12 cellular contexts compared by ENCODE assay signal in the genomic region with DNA sequence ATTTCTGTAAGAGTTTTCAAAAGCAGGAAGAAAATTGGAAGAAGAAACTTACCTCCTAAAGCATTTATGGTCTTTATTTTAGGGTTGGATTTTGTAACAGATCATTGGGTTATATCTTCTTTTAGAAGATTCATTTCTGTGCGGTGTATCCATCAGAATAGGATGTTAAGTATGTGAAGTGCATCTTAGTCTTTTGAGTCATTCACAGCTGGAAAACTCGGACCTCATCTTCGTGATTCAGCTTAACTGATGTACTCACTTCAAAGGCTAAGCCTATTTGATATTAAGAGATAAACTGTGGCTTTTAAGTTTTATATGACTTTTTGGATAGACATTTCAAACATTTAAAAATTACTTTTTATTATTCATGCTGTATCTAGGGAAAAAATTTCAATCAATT. TPM values are rescaled to one million over a fixed set of nuclear protein-coding genes. Genes with fewer than 3 reads are reported as not detected.
DNase-seq lines count a peak whose midpoint lies in the region; ATAC-seq and TF ChIP-seq lines count a peak whose summit lies in the region.
"Had no signal": no experiment of that assay in that cellular context is flagged by ENCODE, and none has a peak within 500 bp of the region (broad histone marks: within the 10 kb centered on the region; RNA-seq: fewer than 3 reads in every experiment).

No MANE protein-coding gene starts in this region.

- TF ChIP-seq EP300 in stomach (IDR thresholded peaks at IDR 0.05) = no peak

- H3K9me3 ChIP-seq in cardiac muscle cell (ENCODE audit: low read depth) (no peaks in the 10 kb centered on the region), stomach (no peaks in the 10 kb centered on the region), Peyer's patch (no peaks in the 10 kb centered on the region)
- H3K9me3 ChIP-seq: right lobe of liver had no signal

- intact Hi-C loops in Right ventricle myocardium inferior (cut with DNase I) = loop anchor here (5.0 kb wide), 1 partner anchor 100 kb away; the partner anchor contains the start of gene DNAJB4
- intact Hi-C loops in stomach (cut with DNase I; ENCODE audit: low total_unique reads) = no loop called here

- TF ChIP-seq POLR2A in stomach (IDR thresholded peaks at IDR 0.05) (no peak), Peyer's patch (IDR thresholded peaks at IDR 0.05) (no peak)

- ATAC-seq in Right ventricle myocardium inferior (no peak), esophagus mucosa (no peak)
- ATAC-seq: activated CD4-positive, alpha-beta T cell treated with anti-CD3 and anti-CD28 coated beads for 36 hours had no signal

- 65 to 94% (median 91%) methylated on average over 3 of the region's 3 CpGs for WGBS in stomach, 5 donors

- H3K36me3 ChIP-seq in cardiac muscle cell (no peaks in the 10 kb centered on the region), stomach (no peaks in the 10 kb centered on the region), Peyer's patch (no peaks in the 10 kb centered on the region)
- H3K36me3 ChIP-seq: right lobe of liver had no signal

- TF ChIP-seq CTCF in cardiac muscle cell (IDR thresholded peaks at IDR 0.05; ENCODE audit: low read depth, low read length) = no peak
- no peak for TF ChIP-seq CTCF in foreskin fibroblast (IDR thresholded peaks at IDR 0.05; ENCODE audit: low read depth, low read length)
- TF ChIP-seq CTCF in stomach (IDR thresholded peaks at IDR 0.05) = no peak
- TF ChIP-seq CTCF in Peyer's patch (IDR thresholded peaks at IDR 0.05) = no peak

- peaks cover 18% of the 10 kb centered on the region for H3K4me1 ChIP-seq in cardiac muscle cell (ENCODE audit: low read depth)
- H3K4me1 ChIP-seq in stomach = no peaks in the 10 kb centered on the region
- H3K4me1 ChIP-seq in Peyer's patch = no peaks in the 10 kb centered on the region
- H3K4me1 ChIP-seq: right lobe of liver had no signal

- H3K27ac ChIP-seq in cardiac muscle cell (peak overlapping the region; percentile 18), stomach (peak overlapping the region in 3 of 5 donors; percentile 13 to 49 (median 38)), Peyer's patch (no peak overlapping the region)

- H3K4me3 ChIP-seq in cardiac muscle cell (no peak overlapping the region), foreskin fibroblast (ENCODE audit: low read depth in 1 of 2, low read length in 2 of 2) (no peak overlapping the region), stomach (no peak overlapping the region), Peyer's patch (no peak overlapping the region)
- H3K4me3 ChIP-seq: right lobe of liver had no signal

- peak in 1 of 2 donors; percentile 58 for DNase-seq in cardiac muscle cell (ENCODE audit: low read depth in 1 of 2, low spot score in 1 of 2)
- DNase-seq in Right ventricle myocardium inferior (ENCODE audit: missing footprints) = no peak
- peak; percentile 98 for DNase-seq in amniotic epithelial cell (ENCODE audit: low read depth)
- DNase-seq in foreskin fibroblast = peak; percentile 91 to 93
- no peak for DNase-seq in stomach
- DNase-seq in Peyer's patch = no peak
- DNase-seq in central memory CD4-positive, alpha-beta T cell = no peak
- DNase-seq: activated CD4-positive, alpha-beta T cell treated with anti-CD3 and anti-CD28 coated beads for 36 hours; DMS79 treated with DMSO at 0.1 percent for 48 hours; midbrain had no signal

- no peaks in the 10 kb centered on the region for H3K27me3 ChIP-seq in cardiac muscle cell
- H3K27me3 ChIP-seq in stomach = no peaks in the 10 kb centered on the region
- no peaks in the 10 kb centered on the region for H3K27me3 ChIP-seq in Peyer's patch
- H3K27me3 ChIP-seq: right lobe of liver had no signal

RNA-seq across cellular contexts. Expression of gene GIPC2, which starts 56.3 kb away (rescaled TPM):
- total RNA-seq in cardiac muscle cell = 0.28 and 0.30 TPM in 2 replicates
- polyA plus RNA-seq in cardiac muscle cell = 0.06 TPM in 1 of 2 replicates, not detected in the other
- 2.5 TPM for total RNA-seq in Right ventricle myocardium inferior
- 10 to 100 TPM in 1 of 5 donors, 1 to 10 TPM in 4; 2.3 to 23.8 (median 8.4) TPM for total RNA-seq in stomach
- polyA plus RNA-seq in stomach = 1 to 10 TPM; 4.0 to 5.8 (median 4.6) TPM
- 1.8 TPM for total RNA-seq in esophagus mucosa
- total RNA-seq in Peyer's patch = 100 to 1,000 TPM in 1 of 4 donors, 10 to 100 TPM in 3; 21.5 to 103 (median 52.2) TPM

Comparison
In these comparisons a context has a peak if more than half of its experiments do, and no peak if none do; other contexts are left out.
1. DNase-seq: peak in amniotic epithelial cell (single experiment) and foreskin fibroblast (2 of 2); none in Right ventricle myocardium inferior (single experiment), stomach (single experiment), Peyer's patch (0 of 3) and central memory CD4-positive, alpha-beta T cell (single experiment).
2. H3K27ac ChIP-seq: peak in cardiac muscle cell (single experiment) and stomach (3 of 5); none in Peyer's patch (0 of 4).